ENCODE assay signal across 1 cellular context in the genomic region with DNA sequence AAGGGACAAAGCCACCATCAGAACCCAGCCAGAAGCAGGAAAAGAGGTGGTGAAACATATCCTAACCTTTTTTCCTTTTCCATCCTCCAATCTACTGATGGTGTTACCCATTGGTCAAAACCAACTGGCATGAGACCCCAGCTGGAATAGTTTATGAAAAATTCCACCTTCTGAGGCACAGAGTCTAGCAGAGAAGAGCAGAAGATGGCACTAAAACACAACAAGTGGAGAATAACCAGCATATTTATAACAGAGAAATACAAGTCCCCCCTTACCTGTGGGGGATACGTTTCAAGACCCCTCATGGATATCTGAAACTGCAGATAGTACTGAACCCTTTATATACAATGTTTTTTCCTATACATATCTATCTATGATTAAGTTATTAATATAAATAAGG.
TF ChIP-seq lines count a peak whose summit lies in the region.

No MANE protein-coding gene starts in this region.

TF ChIP-seq in HEK293, 187 proteins besides CTCF, POLR2A, EP300 and RAD21 (continued from another document):
- TF ChIP-seq, protein P1, sequence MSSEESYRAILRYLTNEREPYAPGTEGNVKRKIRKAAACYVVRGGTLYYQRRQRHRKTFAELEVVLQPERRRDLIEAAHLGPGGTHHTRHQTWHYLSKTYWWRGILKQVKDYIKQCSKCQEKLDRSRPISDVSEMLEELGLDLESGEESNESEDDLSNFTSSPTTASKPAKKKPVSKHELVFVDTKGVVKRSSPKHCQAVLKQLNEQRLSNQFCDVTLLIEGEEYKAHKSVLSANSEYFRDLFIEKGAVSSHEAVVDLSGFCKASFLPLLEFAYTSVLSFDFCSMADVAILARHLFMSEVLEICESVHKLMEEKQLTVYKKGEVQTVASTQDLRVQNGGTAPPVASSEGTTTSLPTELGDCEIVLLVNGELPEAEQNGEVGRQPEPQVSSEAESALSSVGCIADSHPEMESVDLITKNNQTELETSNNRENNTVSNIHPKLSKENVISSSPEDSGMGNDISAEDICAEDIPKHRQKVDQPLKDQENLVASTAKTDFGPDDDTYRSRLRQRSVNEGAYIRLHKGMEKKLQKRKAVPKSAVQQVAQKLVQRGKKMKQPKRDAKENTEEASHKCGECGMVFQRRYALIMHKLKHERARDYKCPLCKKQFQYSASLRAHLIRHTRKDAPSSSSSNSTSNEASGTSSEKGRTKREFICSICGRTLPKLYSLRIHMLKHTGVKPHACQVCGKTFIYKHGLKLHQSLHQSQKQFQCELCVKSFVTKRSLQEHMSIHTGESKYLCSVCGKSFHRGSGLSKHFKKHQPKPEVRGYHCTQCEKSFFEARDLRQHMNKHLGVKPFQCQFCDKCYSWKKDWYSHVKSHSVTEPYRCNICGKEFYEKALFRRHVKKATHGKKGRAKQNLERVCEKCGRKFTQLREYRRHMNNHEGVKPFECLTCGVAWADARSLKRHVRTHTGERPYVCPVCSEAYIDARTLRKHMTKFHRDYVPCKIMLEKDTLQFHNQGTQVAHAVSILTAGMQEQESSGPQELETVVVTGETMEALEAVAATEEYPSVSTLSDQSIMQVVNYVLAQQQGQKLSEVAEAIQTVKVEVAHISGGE (tag by site-specific recombination; conservative IDR thresholded peaks at IDR 0.05; ENCODE audit: low read depth) = no peak
- TF ChIP-seq ZNF76 (tag by site-specific recombination; IDR thresholded peaks at IDR 0.05; ENCODE audit: borderline replicate concordance, low read depth) (no peak), OSR2 (tag by site-specific recombination; IDR thresholded peaks at IDR 0.05) (no peak)
TF ChIP-seq in HEK293: peak in this region for 2.
